ENCODE assay signal across 20 cellular contexts in the genomic region with DNA sequence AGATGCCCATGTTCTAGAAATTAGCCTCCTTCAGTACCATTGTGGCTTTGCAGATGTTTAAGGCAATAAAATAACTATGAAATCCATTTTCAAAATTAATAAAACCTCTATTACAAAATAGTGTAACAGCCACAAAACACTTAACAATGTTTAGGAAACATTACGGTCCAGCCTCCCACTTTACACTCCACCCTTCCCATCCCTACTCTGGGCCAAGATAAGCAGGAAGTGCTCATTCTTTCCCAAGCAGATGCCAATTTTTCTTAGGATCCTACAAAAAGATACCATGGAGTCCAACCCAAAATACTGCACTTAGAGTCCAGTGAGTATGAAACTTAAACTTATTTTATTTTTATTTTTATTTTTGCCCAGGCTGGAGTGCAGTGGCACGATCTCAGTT.
"Had no signal": no experiment of that assay in that cellular context is flagged by ENCODE, and none has a peak within 500 bp of the region (broad histone marks: within the 10 kb centered on the region; RNA-seq: fewer than 3 reads in every experiment).

No MANE protein-coding gene starts in this region.

- H3K9me3 ChIP-seq: heart left ventricle, neutrophil, pancreas, psoas muscle, right atrium auricular region, thyroid gland had no signal

- ATAC-seq: activated T-cell treated with anti-CD3 and anti-CD28 coated beads, Interleukin-2, amount 50 U/mL, for 4 hours; psoas muscle had no signal

- H3K27ac ChIP-seq: heart left ventricle, neutrophil, psoas muscle, right atrium auricular region, thyroid gland had no signal

- H3K27me3 ChIP-seq: heart left ventricle, neutrophil, pancreas, right atrium auricular region, thyroid gland had no signal

- H3K4me3 ChIP-seq: heart left ventricle, pancreas, psoas muscle, right atrium auricular region, thyroid gland had no signal

- DNase-seq: activated B cell treated with CpG ODN at 0.5 μM for 24 hours; activated CD4-positive, alpha-beta T cell treated with anti-CD3 and anti-CD28 coated beads for 4 hours; activated CD4-positive, alpha-beta T cell treated with anti-CD3 and anti-CD28 coated beads, Interleukin-2, amount 50 U/mL, for 48 hours; activated CD8-positive, alpha-beta memory T cell treated with anti-CD3 and anti-CD28 coated beads, Interleukin-2, amount 50 U/mL, for 48 hours; activated naive CD4-positive, alpha-beta T cell treated with Interleukin-2 at 50 U/mL for 16 hours; activated naive CD8-positive, alpha-beta T cell treated with anti-CD3 and anti-CD28 coated beads for 36 hours; activated T-cell treated with anti-CD3 and anti-CD28 coated beads, Interleukin-2, amount 50 U/mL, for 4 hours; cortex of kidney; effector CD4-positive, alpha-beta T cell; erythroblast; heart left ventricle; mesenchymal stem cell; pancreas; psoas muscle; stimulated activated CD4-positive, alpha-beta T cell treated with anti-CD3 and anti-CD28 coated beads, Interleukin-4, amount 100 ng/mL, for 24 hours; stimulated activated naive CD4-positive, alpha-beta T cell treated with Interleukin-2 at 50 U/mL for 16 hours; T-helper 9 cell; thyroid gland had no signal

- H3K36me3 ChIP-seq: heart left ventricle, neutrophil, right atrium auricular region, thyroid gland had no signal
